Comparison of ENCODE assay signal across 8 cellular contexts in genomic region chr19:14495678-14496028, GRCh38. TPM values are rescaled to one million over a fixed set of nuclear protein-coding genes. Genes with fewer than 3 reads are reported as not detected.
DNase-seq lines count a peak whose midpoint lies in the region; ATAC-seq and TF ChIP-seq lines count a peak whose summit lies in the region.

No MANE protein-coding gene starts in this region.

- H3K9me3 ChIP-seq in adrenal gland (replicated peaks in 1 of 3) (no peaks in the 10 kb centered on the region), tibial nerve (no peaks in the 10 kb centered on the region)

- H3K27ac ChIP-seq in adrenal gland: peak overlapping the region in 3 of 5 donors; percentile 42 to 82 (median 52)
- H3K27ac ChIP-seq in tibial nerve: peak overlapping the region; percentile 56 to 90 (median 88)

- no peak for DNase-seq in activated T-cell treated with anti-CD3 and anti-CD28 coated beads, Interleukin-2, amount 50 U/mL, for 4 hours
- DNase-seq in activated T-cell treated with anti-CD3 and anti-CD28 coated beads, Interleukin-2, amount 50 U/mL, for 48 hours: no peak
- peak in 1 of 7 donors; percentile 54 for DNase-seq in adrenal gland
- DNase-seq in left colon: no peak
- no peak for DNase-seq in tibial nerve (ENCODE audit: low spot score in 2 of 2)
- no peak for DNase-seq in erythroblast (lab: John Stamatoyannopoulos, UW)

- peak overlapping the region; percentile 83 for H3K4me3 Mint-ChIP-seq in activated T-cell treated with anti-CD3 and anti-CD28 coated beads, Interleukin-2, amount 50 U/mL, for 4 hours

- no peaks in the 10 kb centered on the region for H3K36me3 ChIP-seq in adrenal gland (replicated peaks in 1 of 2)
- H3K36me3 ChIP-seq in tibial nerve: peaks cover 0 to 21% (median 0%) of the 10 kb centered on the region in 3 donors

- H3K4me3 ChIP-seq in adrenal gland: peak overlapping the region in 2 of 4 donors; percentile 83 to 84
- peak overlapping the region; percentile 83 to 91 (median 88) for H3K4me3 ChIP-seq in tibial nerve

- H3K36me3 Mint-ChIP-seq in activated T-cell treated with anti-CD3 and anti-CD28 coated beads, Interleukin-2, amount 50 U/mL, for 4 hours (ENCODE audit: insufficient read depth): peaks cover 7% of the 10 kb centered on the region

- TF ChIP-seq CTCF in adrenal gland (IDR thresholded peaks at IDR 0.05) (no peak), tibial nerve (IDR thresholded peaks at IDR 0.05) (no peak)

- no peak for TF ChIP-seq EP300 in tibial nerve (IDR thresholded peaks at IDR 0.05)

- H3K4me1 ChIP-seq in adrenal gland (replicated peaks in 1 of 2): peaks cover 28 to 30% of the 10 kb centered on the region in 2 donors
- peaks cover 0 to 46% (median 23%) of the 10 kb centered on the region in 4 donors for H3K4me1 ChIP-seq in tibial nerve

- intact Hi-C loops in adrenal gland (cut with DNase I): no loop called here
- intact Hi-C loops in left colon (cut with DNase I, micrococcal nuclease): no loop called here

- H3K4me1 Mint-ChIP-seq in activated T-cell treated with anti-CD3 and anti-CD28 coated beads, Interleukin-2, amount 50 U/mL, for 4 hours (ENCODE audit: low read depth): peaks cover 17% of the 10 kb centered on the region

- 0 to 1% (median 1%) methylated on average over 2 to 27 of the region's 28 CpGs for WGBS in adrenal gland, 4 donors
- WGBS in tibial nerve, 2 donors: 0 to 1% methylated on average over 9 to 11 of the region's 28 CpGs

- H3K9me3 Mint-ChIP-seq in activated T-cell treated with anti-CD3 and anti-CD28 coated beads, Interleukin-2, amount 50 U/mL, for 4 hours: no peaks in the 10 kb centered on the region

- TF ChIP-seq POLR2A in adrenal gland (IDR thresholded peaks at IDR 0.05) (no peak), tibial nerve (IDR thresholded peaks at IDR 0.05) (no peak), erythroblast (IDR thresholded peaks at IDR 0.05; ENCODE audit: low read length) (no peak)

- ATAC-seq in activated T-cell treated with anti-CD3 and anti-CD28 coated beads, Interleukin-2, amount 50 U/mL, for 4 hours: no peak
- peak; percentile 0 for ATAC-seq in left colon
- no peak for ATAC-seq in HG03571 (IDR thresholded peaks at IDR 0.05; ENCODE audit: unreplicated experiment)
- ATAC-seq in GM18907 (IDR thresholded peaks at IDR 0.05; ENCODE audit: unreplicated experiment): no peak

- no peaks in the 10 kb centered on the region for H3K27me3 Mint-ChIP-seq in activated T-cell treated with anti-CD3 and anti-CD28 coated beads, Interleukin-2, amount 50 U/mL, for 4 hours (ENCODE audit: low read depth)

- H3K27me3 ChIP-seq in adrenal gland (no peaks in the 10 kb centered on the region), tibial nerve (no peaks in the 10 kb centered on the region)

RNA-seq across cellular contexts. Expression of gene GIPC1, which starts 0.3 kb away (rescaled TPM):
- 10 to 100 TPM; 42.5 to 49.8 (median 44.3) TPM for total RNA-seq in activated T-cell treated with anti-CD3 and anti-CD28 coated beads, Interleukin-2, amount 50 U/mL, for 4 hours
- 10 to 100 TPM; 52.2 to 69.9 (median 61.2) TPM for total RNA-seq in adrenal gland
- 10 to 100 TPM; 26.6 to 85.7 (median 74.3) TPM for polyA plus RNA-seq in adrenal gland
- 100 to 1,000 TPM; 310 to 395 TPM for total RNA-seq in left colon
- total RNA-seq in tibial nerve: 100 to 1,000 TPM in 3 of 4 donors, 10 to 100 TPM in 1; 61.8 to 122 (median 113) TPM

RNA-seq across cellular contexts. Expression of gene PTGER1, which starts 20.5 kb away (rescaled TPM):
- under 1 TPM in 1 of 3 donors, not detected in 2; 0.19 TPM for total RNA-seq in activated T-cell treated with anti-CD3 and anti-CD28 coated beads, Interleukin-2, amount 50 U/mL, for 4 hours
- total RNA-seq in adrenal gland: 1 to 10 TPM; 2.0 to 9.8 (median 4.0) TPM
- 1 to 10 TPM in 2 of 3 donors, not detected in 1; 1.9 to 4.8 TPM for polyA plus RNA-seq in adrenal gland
- total RNA-seq in left colon: under 1 TPM; 0.52 to 0.84 TPM
- total RNA-seq in tibial nerve: 1 to 10 TPM in 3 of 4 donors, under 1 TPM in 1; 0.90 to 5.9 (median 3.5) TPM

RNA-seq across cellular contexts. Expression of gene DNAJB1, which starts 22.5 kb away (rescaled TPM):
- 100 to 1,000 TPM; 119 to 128 (median 120) TPM for total RNA-seq in activated T-cell treated with anti-CD3 and anti-CD28 coated beads, Interleukin-2, amount 50 U/mL, for 4 hours
- total RNA-seq in adrenal gland: 100 to 1,000 TPM in 6 of 8 donors, 10 to 100 TPM in 2; 86.9 to 208 (median 123) TPM
- 100 to 1,000 TPM in 1 of 3 donors, 10 to 100 TPM in 2; 42.5 to 192 (median 45.5) TPM for polyA plus RNA-seq in adrenal gland
- 100 to 1,000 TPM; 122 to 123 TPM for total RNA-seq in left colon
- total RNA-seq in tibial nerve: 100 to 1,000 TPM in 1 of 4 donors, 10 to 100 TPM in 3; 48.9 to 132 (median 73.9) TPM

RNA-seq across cellular contexts. Expression of gene TECR, which starts 33.7 kb away (rescaled TPM):
- total RNA-seq in activated T-cell treated with anti-CD3 and anti-CD28 coated beads, Interleukin-2, amount 50 U/mL, for 4 hours: 10 to 100 TPM; 92.5 to 96.3 (median 94.6) TPM
- total RNA-seq in adrenal gland (100 to 1,000 TPM; 142 to 282 (median 212) TPM), left colon (100 to 1,000 TPM; 119 to 161 TPM), tibial nerve (10 to 100 TPM; 33.1 to 55.1 (median 43.6) TPM)
- polyA plus RNA-seq in adrenal gland: 100 to 1,000 TPM; 212 to 610 (median 550) TPM
